33 cellular contexts compared by ENCODE assay signal in genomic region chr15:92020765-92021164, GRCh38.
DNase-seq lines count a peak whose midpoint lies in the region; ATAC-seq and TF ChIP-seq lines count a peak whose summit lies in the region.
"Had no signal": no experiment of that assay in that cellular context is flagged by ENCODE, and none has a peak within 500 bp of the region (broad histone marks: within the 10 kb centered on the region; RNA-seq: fewer than 3 reads in every experiment).

No MANE protein-coding gene starts in this region.

- H3K36me3 Mint-ChIP-seq in T-helper 17 cell (ENCODE audit: low read depth) = peaks cover 5% of the 10 kb centered on the region
- H3K36me3 Mint-ChIP-seq: brain, immature natural killer cell, mesothelial cell of epicardium, naive B cell had no signal

- H3K4me3 ChIP-seq in AG09309 (ENCODE audit: control insufficient read depth, low read depth, low read length) = no peak overlapping the region
- H3K4me3 ChIP-seq in fibroblast of lung (replicated peaks in 1 of 4; ENCODE audit: control extremely low read depth in 1 of 4, insufficient read depth in 1 of 4, low read depth in 3 of 4, low read length in 4 of 4) = no peak overlapping the region
- H3K4me3 ChIP-seq: A549; BLaER1 treated with 17β-estradiol and CSF1 and Interleukin-3, amounts not matched to agents 10 nM and 100 nM; left ventricle myocardium inferior; prostate gland; SK-N-MC; stomach; transverse colon had no signal

- H3K4me1 Mint-ChIP-seq in T-helper 17 cell = peaks cover 57% of the 10 kb centered on the region
- H3K4me1 Mint-ChIP-seq: mesothelial cell of epicardium had no signal

- TF ChIP-seq CTCF in AG09309 (IDR thresholded peaks at IDR 0.05; ENCODE audit: control insufficient read depth, insufficient read depth, low read depth, low read length, missing control alignments) = no peak
- TF ChIP-seq CTCF in fibroblast of lung (conservative IDR thresholded peaks at IDR 0.05 in 1 of 2, IDR thresholded peaks at IDR 0.05 in 1 of 2; ENCODE audit: low read depth in 1 of 2, low read length in 2 of 2) = no peak

- no peak overlapping the region for H3K27ac ChIP-seq in fibroblast of lung (ENCODE audit: insufficient read depth, low read length)
- no peak overlapping the region for H3K27ac ChIP-seq in substantia nigra (ENCODE audit: low read depth, low read length, poor library complexity, severe bottlenecking)
- H3K27ac ChIP-seq: A549; BLaER1 treated with 17β-estradiol and CSF1 and Interleukin-3, amounts not matched to agents 10 nM and 100 nM; left ventricle myocardium inferior; neutrophil; prostate gland; SK-N-MC; transverse colon had no signal

- no peak overlapping the region for H3K4me3 Mint-ChIP-seq in T-helper 17 cell
- H3K4me3 Mint-ChIP-seq: activated CD8-positive, alpha-beta T cell treated with anti-CD3 and anti-CD28 coated beads for 36 hours; activated naive CD8-positive, alpha-beta T cell; brain; immature natural killer cell; mesothelial cell of epicardium; naive B cell had no signal

- DNase-seq in AG09309 (ENCODE audit: low read depth) (peak; percentile 48), T-helper 17 cell (no peak), fibroblast of lung (ENCODE audit: low read depth in 2 of 2) (peak; percentile 5 to 88), non-pigmented ciliary epithelial cell (ENCODE audit: low read depth) (peak; percentile 9), ureter (ENCODE audit: low spot score) (no peak), substantia nigra (lab: John Stamatoyannopoulos, UW) (no peak)
- DNase-seq in activated T-cell treated with anti-CD3 and anti-CD28 coated beads, Interleukin-2, amount 50 U/mL, for 1 hour = no peak
- DNase-seq: activated CD8-positive, alpha-beta T cell treated with anti-CD3 and anti-CD28 coated beads for 36 hours; activated effector memory CD4-positive, alpha-beta T cell treated with Interleukin-2 at 50 U/mL for 16 hours; activated T-cell treated with anti-CD3 and anti-CD28 coated beads for 4 hours; DMS53; effector memory CD4-positive, alpha-beta T cell; GF-D8; GOT3; hypothalamus; immature natural killer cell; Kasumi-1; left ventricle myocardium inferior; naive B cell; NCI-H510A; stimulated activated CD8-positive, alpha-beta memory T cell treated with anti-CD3 and anti-CD28 coated beads, Interleukin-4, amount 100 ng/mL, for 48 hours; stomach; transverse colon had no signal

- H3K4me2 ChIP-seq in fibroblast of lung (ENCODE audit: extremely low read depth, insufficient read depth, low read length) = no peak overlapping the region
- H3K4me2 ChIP-seq: A549 had no signal

- no peaks in the 10 kb centered on the region for H3K27me3 Mint-ChIP-seq in T-helper 17 cell
- H3K27me3 Mint-ChIP-seq: activated CD8-positive, alpha-beta T cell treated with anti-CD3 and anti-CD28 coated beads for 36 hours; activated naive CD8-positive, alpha-beta T cell had no signal

- no peak overlapping the region for H3K9ac ChIP-seq in fibroblast of lung (ENCODE audit: insufficient read depth, low read length)
- H3K9ac ChIP-seq: BLaER1 treated with 17β-estradiol and CSF1 and Interleukin-3, amounts not matched to agents 10 nM and 100 nM had no signal

- no peaks in the 10 kb centered on the region for H3K4me1 ChIP-seq in fibroblast of lung (ENCODE audit: control insufficient read depth, extremely low read depth, insufficient read depth, low read length)
- H3K4me1 ChIP-seq: A549, prostate gland had no signal

- ATAC-seq in T-helper 17 cell (no peak), GM18909 (IDR thresholded peaks at IDR 0.05; ENCODE audit: poor library complexity, unreplicated experiment) (no peak)
- ATAC-seq: A549; activated CD8-positive, alpha-beta T cell treated with anti-CD3 and anti-CD28 coated beads for 36 hours; HepG2 had no signal

- no peaks in the 10 kb centered on the region for H4K20me1 ChIP-seq in fibroblast of lung (ENCODE audit: control insufficient read depth, extremely low read depth, insufficient read depth, low read length)

- H3K36me3 ChIP-seq in fibroblast of lung (ENCODE audit: control insufficient read depth, insufficient read depth, low read length) = no peaks in the 10 kb centered on the region
- H3K36me3 ChIP-seq: BLaER1 treated with 17β-estradiol and CSF1 and Interleukin-3, amounts not matched to agents 10 nM and 100 nM; left ventricle myocardium inferior; neutrophil; prostate gland; stomach; transverse colon had no signal

- H3K27me3 ChIP-seq in fibroblast of lung (ENCODE audit: control insufficient read depth, insufficient read depth, low read length) = no peaks in the 10 kb centered on the region
- H3K27me3 ChIP-seq: BLaER1 treated with 17β-estradiol and CSF1 and Interleukin-3, amounts not matched to agents 10 nM and 100 nM; neutrophil; stomach; transverse colon had no signal

- H2AFZ ChIP-seq in fibroblast of lung (ENCODE audit: low read length) = no peak overlapping the region

- peak overlapping the region; percentile 21 for H3K27ac Mint-ChIP-seq in T-helper 17 cell
- H3K27ac Mint-ChIP-seq: activated CD8-positive, alpha-beta T cell treated with anti-CD3 and anti-CD28 coated beads for 36 hours; activated naive CD8-positive, alpha-beta T cell; brain; mesothelial cell of epicardium; naive B cell had no signal

- no peaks in the 10 kb centered on the region for H3K79me2 ChIP-seq in fibroblast of lung (ENCODE audit: control insufficient read depth, insufficient read depth, low read length)

- no peaks in the 10 kb centered on the region for H3K9me3 ChIP-seq in T-helper 17 cell (ENCODE audit: control insufficient read depth, low read length, poor library complexity, severe bottlenecking)
- no peaks in the 10 kb centered on the region for H3K9me3 ChIP-seq in fibroblast of lung (ENCODE audit: control insufficient read depth, insufficient read depth, low read depth, low read length)
- H3K9me3 ChIP-seq: A549; BLaER1 treated with 17β-estradiol and CSF1 and Interleukin-3, amounts not matched to agents 10 nM and 100 nM; left ventricle myocardium inferior; neutrophil; prostate gland; stomach; transverse colon had no signal

Comparison
In these comparisons a context has a peak if more than half of its experiments do, and no peak if none do; other contexts are left out.
1. DNase-seq: peak in AG09309 (single experiment), fibroblast of lung (2 of 2) and non-pigmented ciliary epithelial cell (single experiment); none in T-helper 17 cell (0 of 3), ureter (single experiment), activated T-cell treated with anti-CD3 and anti-CD28 coated beads, Interleukin-2, amount 50 U/mL, for 1 hour (single experiment) and substantia nigra (0 of 49).